Comparison of ENCODE assay signal across 1 cellular context in genomic region chr1:2226525-2227340, GRCh38.
TF ChIP-seq lines count a peak whose summit lies in the region.

No MANE protein-coding gene starts in this region.

TF ChIP-seq in WTC11, 78 proteins besides CTCF, POLR2A, EP300 and RAD21 (continued from another document):
- TF ChIP-seq E2F1 (CRISPR knock-in tag; IDR thresholded peaks at IDR 0.05) = no peak
- TF ChIP-seq TP53 (CRISPR knock-in tag; IDR thresholded peaks at IDR 0.05) = no peak
- TF ChIP-seq ZBTB43 (CRISPR knock-in tag; IDR thresholded peaks at IDR 0.05) = peak; percentile 54; the same call in 1 of the 2 replicates
- TF ChIP-seq STAT6 (CRISPR knock-in tag; conservative IDR thresholded peaks at IDR 0.05; ENCODE audit: low read depth) = no peak
